In the genomic region with DNA sequence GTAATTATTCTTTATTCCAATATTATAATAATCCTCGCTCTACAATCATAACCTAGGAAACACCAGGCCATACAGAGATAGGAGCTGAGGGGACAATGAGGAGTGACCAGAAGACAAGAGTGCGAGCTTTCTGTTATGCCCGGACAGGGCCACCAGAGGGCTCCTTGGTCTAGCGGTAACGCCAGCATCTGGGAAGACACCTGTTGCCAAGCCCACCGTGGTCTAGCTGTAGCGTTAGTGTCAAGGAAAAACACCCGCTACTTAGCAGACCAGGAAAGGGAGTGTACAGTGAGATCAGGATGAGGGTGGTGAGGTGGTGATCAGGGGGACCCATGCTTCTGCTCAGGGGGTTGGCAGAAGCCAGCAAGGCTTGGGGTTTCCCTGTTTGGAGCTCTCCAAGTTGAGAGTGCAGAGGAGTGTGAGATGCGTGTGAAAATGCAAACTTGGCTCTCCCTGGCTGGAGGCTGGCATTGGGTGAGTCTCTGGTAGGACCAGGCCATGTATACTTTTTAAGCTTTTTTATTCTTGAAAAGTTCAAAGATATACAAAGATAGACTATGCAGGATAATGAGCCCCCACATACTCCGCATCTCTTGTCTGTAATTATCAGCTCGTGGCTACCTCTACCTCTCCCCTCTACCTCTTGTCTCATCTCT, we compare ENCODE assay signal across 8 cellular contexts. TPM values are rescaled to one million over a fixed set of nuclear protein-coding genes. Genes with fewer than 3 reads are reported as not detected.
DNase-seq lines count a peak whose midpoint lies in the region; ATAC-seq, FAIRE-seq and TF ChIP-seq lines count a peak whose summit lies in the region.
"Not testable (repeated sequence)": the region's sequence is repeated elsewhere in the genome, so short reads cannot be mapped to it uniquely, and the experiment has no call there.

No MANE protein-coding gene starts in this region.

- H3K27me3 Mint-ChIP-seq in activated CD4-positive, alpha-beta memory T cell treated with anti-CD3 and anti-CD28 coated beads, Interleukin-2, amount 10 ng/mL, durations not matched to agents 7 days and 5 days: not testable (repeated sequence)

- H3K4me3 Mint-ChIP-seq in activated CD4-positive, alpha-beta memory T cell treated with anti-CD3 and anti-CD28 coated beads, Interleukin-2, amount 10 ng/mL, durations not matched to agents 7 days and 5 days: not testable (repeated sequence)

- not testable (repeated sequence) for ATAC-seq in body of pancreas, upper lobe of right lung

- H3K9me2 ChIP-seq in OCI-LY1 (ENCODE audit: low read depth, low read length): not testable (repeated sequence)

- not testable (repeated sequence) for H3K9ac ChIP-seq in OCI-LY1 (ENCODE audit: low read length)

- H3K36me3 Mint-ChIP-seq in activated CD4-positive, alpha-beta memory T cell treated with anti-CD3 and anti-CD28 coated beads, Interleukin-2, amount 10 ng/mL, durations not matched to agents 7 days and 5 days (ENCODE audit: low read depth): not testable (repeated sequence)

- TF ChIP-seq CTCF in D721Med (IDR thresholded peaks at IDR 0.05; ENCODE audit: insufficient read depth, missing control alignments) (peak; percentile 29), OCI-LY1 (IDR thresholded peaks at IDR 0.05; ENCODE audit: low read length) (peak; percentile 36), body of pancreas (IDR thresholded peaks at IDR 0.05) (peak; percentile 11 to 69 (median 40)), fibroblast of villous mesenchyme (IDR thresholded peaks at IDR 0.05; ENCODE audit: insufficient read depth, low read depth, low read length) (peak; percentile 36), retinal pigment epithelial cell (conservative IDR thresholded peaks at IDR 0.05; ENCODE audit: low read depth, low read length) (peak; percentile 42), upper lobe of right lung (IDR thresholded peaks at IDR 0.05) (peak; percentile 52)
- TF ChIP-seq CTCF in lower leg skin (IDR thresholded peaks at IDR 0.05): not testable (repeated sequence)

- not testable (repeated sequence) for H3K9me3 Mint-ChIP-seq in activated CD4-positive, alpha-beta memory T cell treated with anti-CD3 and anti-CD28 coated beads, Interleukin-2, amount 10 ng/mL, durations not matched to agents 7 days and 5 days

- H3K4me1 ChIP-seq in OCI-LY1 (ENCODE audit: insufficient read depth, low read length, severe bottlenecking); body of pancreas; upper lobe of right lung: not testable (repeated sequence)

- H3K4me3 ChIP-seq in OCI-LY1 (ENCODE audit: low read depth, low read length, poor library complexity, severe bottlenecking); body of pancreas; fibroblast of villous mesenchyme (ENCODE audit: low read depth, low read length); lower leg skin (ENCODE audit: low read depth, poor library complexity, severe bottlenecking); retinal pigment epithelial cell (ENCODE audit: low read length); upper lobe of right lung: not testable (repeated sequence)

- WGBS in body of pancreas, 2 donors: 2% methylated on average over 6 to 8 of the region's 11 CpGs
- 6 to 11% methylated on average over 8 to 9 of the region's 11 CpGs for WGBS in lower leg skin, 2 donors

- not testable (repeated sequence) for FAIRE-seq in D721Med (lab: Jason Lieb, UNC)

- intact Hi-C loops in body of pancreas (cut with DNase I); lower leg skin (cut with DNase I; ENCODE audit: low total_unique reads); upper lobe of right lung (cut with DNase I): not testable (repeated sequence)

- not testable (repeated sequence) for H2AFZ ChIP-seq in OCI-LY1 (ENCODE audit: low read length)

- H3K36me3 ChIP-seq in OCI-LY1 (ENCODE audit: insufficient read depth, low read length); body of pancreas (replicated peaks in 1 of 2; ENCODE audit: insufficient read depth in 1 of 2, low read depth in 2 of 2); upper lobe of right lung: not testable (repeated sequence)

- not testable (repeated sequence) for H3K27ac ChIP-seq in OCI-LY1 (ENCODE audit: low read depth, low read length, poor library complexity, severe bottlenecking); body of pancreas; upper lobe of right lung

- not testable (repeated sequence) for H3F3A ChIP-seq in OCI-LY1 (ENCODE audit: insufficient read depth, low read length)

- not testable (repeated sequence) for TF ChIP-seq POLR2A in body of pancreas (IDR thresholded peaks at IDR 0.05); lower leg skin (IDR thresholded peaks at IDR 0.05)

- H3K27me3 ChIP-seq in OCI-LY1 (ENCODE audit: insufficient read depth, low read length); body of pancreas; upper lobe of right lung: not testable (repeated sequence)

- not testable (repeated sequence) for H4K20me1 ChIP-seq in OCI-LY1 (ENCODE audit: insufficient read depth, low read length)

- not testable (repeated sequence) for H3K27ac Mint-ChIP-seq in activated CD4-positive, alpha-beta memory T cell treated with anti-CD3 and anti-CD28 coated beads, Interleukin-2, amount 10 ng/mL, durations not matched to agents 7 days and 5 days

- not testable (repeated sequence) for DNase-seq in D721Med (ENCODE audit: insufficient read length, low spot score); fibroblast of villous mesenchyme (ENCODE audit: low read depth); retinal pigment epithelial cell (ENCODE audit: low read depth)
- DNase-seq in activated CD4-positive, alpha-beta memory T cell treated with anti-CD3 and anti-CD28 coated beads, Interleukin-2, amount 10 ng/mL, durations not matched to agents 7 days and 5 days: peak; percentile 52
- DNase-seq in body of pancreas: peak; percentile 44 to 80 (median 68)
- peak; percentile 21 to 85 for DNase-seq in lower leg skin (ENCODE audit: low spot score in 2 of 2)
- DNase-seq in upper lobe of right lung: peak; percentile 73

- not testable (repeated sequence) for H3K9me3 ChIP-seq in OCI-LY1 (ENCODE audit: low read length); body of pancreas; upper lobe of right lung

- POLR2A ChIA-PET in activated CD4-positive, alpha-beta memory T cell treated with anti-CD3 and anti-CD28 coated beads, Interleukin-2, amount 10 ng/mL, durations not matched to agents 7 days and 5 days (lab: Charles Lee): not testable (repeated sequence)

- not testable (repeated sequence) for H3K4me2 ChIP-seq in OCI-LY1 (ENCODE audit: low read length)

- H3K4me1 Mint-ChIP-seq in activated CD4-positive, alpha-beta memory T cell treated with anti-CD3 and anti-CD28 coated beads, Interleukin-2, amount 10 ng/mL, durations not matched to agents 7 days and 5 days: not testable (repeated sequence)

- H3K79me2 ChIP-seq in OCI-LY1 (ENCODE audit: insufficient read depth, low read length): not testable (repeated sequence)

- CTCF ChIA-PET in activated CD4-positive, alpha-beta memory T cell treated with anti-CD3 and anti-CD28 coated beads, Interleukin-2, amount 10 ng/mL, durations not matched to agents 7 days and 5 days (lab: Charles Lee): not testable (repeated sequence)

RNA-seq across cellular contexts. Expression of a gene that starts 1.4 kb away (rescaled TPM):
- 10 to 100 TPM; 41.7 to 46.5 TPM for total RNA-seq in activated CD4-positive, alpha-beta memory T cell treated with anti-CD3 and anti-CD28 coated beads, Interleukin-2, amount 10 ng/mL, durations not matched to agents 7 days and 5 days
- total RNA-seq in body of pancreas (10 to 100 TPM in 1 of 2 donors, 1 to 10 TPM in 1; 6.6 to 12.5 TPM), fibroblast of villous mesenchyme (28.0 and 34.5 TPM in 2 replicates), lower leg skin (10 to 100 TPM in 3 of 4 donors, 1 to 10 TPM in 1; 9.3 to 19.2 (median 15.9) TPM), upper lobe of right lung (35.0 TPM)

RNA-seq across cellular contexts. Expression of a gene that starts 15.3 kb away (rescaled TPM):
- 10 to 100 TPM; 19.5 to 19.8 TPM for total RNA-seq in activated CD4-positive, alpha-beta memory T cell treated with anti-CD3 and anti-CD28 coated beads, Interleukin-2, amount 10 ng/mL, durations not matched to agents 7 days and 5 days
- 10 to 100 TPM; 13.7 to 27.4 TPM for total RNA-seq in body of pancreas
- total RNA-seq in fibroblast of villous mesenchyme: 22.9 and 37.7 TPM in 2 replicates
- total RNA-seq in lower leg skin: 10 to 100 TPM in 3 of 4 donors, 1 to 10 TPM in 1; 9.8 to 16.1 (median 10.3) TPM
- total RNA-seq in upper lobe of right lung: 15.7 TPM

RNA-seq across cellular contexts. Expression of a gene that starts 15.4 kb away (rescaled TPM):
- total RNA-seq in activated CD4-positive, alpha-beta memory T cell treated with anti-CD3 and anti-CD28 coated beads, Interleukin-2, amount 10 ng/mL, durations not matched to agents 7 days and 5 days: 10 to 100 TPM in 1 of 2 experiments, 1 to 10 TPM in 1; 9.4 to 10.4 TPM
- total RNA-seq in body of pancreas (10 to 100 TPM; 15.6 to 60.3 TPM), fibroblast of villous mesenchyme (10.8 and 19.6 TPM in 2 replicates), lower leg skin (10 to 100 TPM; 14.7 to 38.9 (median 24.6) TPM), upper lobe of right lung (7.4 TPM)

RNA-seq across cellular contexts. Expression of a gene that starts 37.5 kb away (rescaled TPM):
- total RNA-seq in activated CD4-positive, alpha-beta memory T cell treated with anti-CD3 and anti-CD28 coated beads, Interleukin-2, amount 10 ng/mL, durations not matched to agents 7 days and 5 days: 1 to 10 TPM; 8.7 to 9.6 TPM
- total RNA-seq in body of pancreas: 10 to 100 TPM in 1 of 2 donors, 1 to 10 TPM in 1; 5.3 to 12.5 TPM
- 2.3 and 3.5 TPM in 2 replicates for total RNA-seq in fibroblast of villous mesenchyme
- 10 to 100 TPM; 21.6 to 28.3 (median 25.3) TPM for total RNA-seq in lower leg skin
- 30.0 TPM for total RNA-seq in upper lobe of right lung

RNA-seq across cellular contexts. Expression of a gene that starts 46.7 kb away (rescaled TPM):
- total RNA-seq in activated CD4-positive, alpha-beta memory T cell treated with anti-CD3 and anti-CD28 coated beads, Interleukin-2, amount 10 ng/mL, durations not matched to agents 7 days and 5 days: 10 to 100 TPM; 59.5 to 61.9 TPM
- 10 to 100 TPM; 11.7 to 20.8 TPM for total RNA-seq in body of pancreas
- 40.6 and 49.9 TPM in 2 replicates for total RNA-seq in fibroblast of villous mesenchyme
- total RNA-seq in lower leg skin: 1 to 10 TPM; 2.7 to 6.8 (median 6.4) TPM
- 20.0 TPM for total RNA-seq in upper lobe of right lung
